In the genomic region with DNA sequence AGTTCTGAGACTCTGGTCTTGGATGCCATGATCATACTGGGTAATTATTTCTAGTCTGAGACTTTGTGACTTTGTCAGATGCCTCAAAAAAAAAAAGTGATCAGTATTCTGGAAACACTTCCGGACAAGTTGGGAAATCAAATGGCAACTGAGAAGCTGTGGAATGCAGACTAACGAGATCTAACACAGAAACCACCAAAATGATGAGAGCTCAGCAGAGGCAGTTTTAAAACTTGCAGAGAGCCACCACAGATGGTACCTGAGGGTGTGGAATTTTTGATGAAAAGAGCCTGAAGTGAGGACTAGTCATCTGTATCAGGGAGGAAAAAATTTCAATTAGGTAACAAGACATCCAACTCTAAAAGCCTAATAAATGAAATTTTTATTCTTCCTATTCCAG, we compare ENCODE assay signal across 1 cellular context.
TF ChIP-seq lines count a peak whose summit lies in the region.

No MANE protein-coding gene starts in this region.

TF ChIP-seq in WTC11, 78 proteins besides CTCF, POLR2A, EP300 and RAD21 (continued from another document):
- no peak for TF ChIP-seq SMAD4 (CRISPR knock-in tag; IDR thresholded peaks at IDR 0.05)
- TF ChIP-seq ZMAT4 (CRISPR knock-in tag; IDR thresholded peaks at IDR 0.05): no peak
- no peak for TF ChIP-seq USF2 (CRISPR knock-in tag; IDR thresholded peaks at IDR 0.05)
- no peak for TF ChIP-seq CREM (CRISPR knock-in tag; IDR thresholded peaks at IDR 0.05)
- TF ChIP-seq FOXP1 (CRISPR knock-in tag; IDR thresholded peaks at IDR 0.05; ENCODE audit: borderline replicate concordance): no peak
- no peak for TF ChIP-seq MYBL2 (CRISPR knock-in tag; IDR thresholded peaks at IDR 0.05)
- TF ChIP-seq, protein P1, sequence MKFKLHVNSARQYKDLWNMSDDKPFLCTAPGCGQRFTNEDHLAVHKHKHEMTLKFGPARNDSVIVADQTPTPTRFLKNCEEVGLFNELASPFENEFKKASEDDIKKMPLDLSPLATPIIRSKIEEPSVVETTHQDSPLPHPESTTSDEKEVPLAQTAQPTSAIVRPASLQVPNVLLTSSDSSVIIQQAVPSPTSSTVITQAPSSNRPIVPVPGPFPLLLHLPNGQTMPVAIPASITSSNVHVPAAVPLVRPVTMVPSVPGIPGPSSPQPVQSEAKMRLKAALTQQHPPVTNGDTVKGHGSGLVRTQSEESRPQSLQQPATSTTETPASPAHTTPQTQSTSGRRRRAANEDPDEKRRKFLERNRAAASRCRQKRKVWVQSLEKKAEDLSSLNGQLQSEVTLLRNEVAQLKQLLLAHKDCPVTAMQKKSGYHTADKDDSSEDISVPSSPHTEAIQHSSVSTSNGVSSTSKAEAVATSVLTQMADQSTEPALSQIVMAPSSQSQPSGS (CRISPR knock-in tag; IDR thresholded peaks at IDR 0.05; ENCODE audit: borderline replicate concordance, low read depth): no peak
- no peak for TF ChIP-seq NFYB (CRISPR knock-in tag; conservative IDR thresholded peaks at IDR 0.05; ENCODE audit: low read depth)
- TF ChIP-seq E2F1 (CRISPR knock-in tag; IDR thresholded peaks at IDR 0.05): no peak
- TF ChIP-seq, protein P2, sequence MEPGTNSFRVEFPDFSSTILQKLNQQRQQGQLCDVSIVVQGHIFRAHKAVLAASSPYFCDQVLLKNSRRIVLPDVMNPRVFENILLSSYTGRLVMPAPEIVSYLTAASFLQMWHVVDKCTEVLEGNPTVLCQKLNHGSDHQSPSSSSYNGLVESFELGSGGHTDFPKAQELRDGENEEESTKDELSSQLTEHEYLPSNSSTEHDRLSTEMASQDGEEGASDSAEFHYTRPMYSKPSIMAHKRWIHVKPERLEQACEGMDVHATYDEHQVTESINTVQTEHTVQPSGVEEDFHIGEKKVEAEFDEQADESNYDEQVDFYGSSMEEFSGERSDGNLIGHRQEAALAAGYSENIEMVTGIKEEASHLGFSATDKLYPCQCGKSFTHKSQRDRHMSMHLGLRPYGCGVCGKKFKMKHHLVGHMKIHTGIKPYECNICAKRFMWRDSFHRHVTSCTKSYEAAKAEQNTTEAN (CRISPR knock-in tag; IDR thresholded peaks at IDR 0.05): no peak
- no peak for TF ChIP-seq GRHL2 (CRISPR knock-in tag; IDR thresholded peaks at IDR 0.05; ENCODE audit: insufficient replicate concordance, severe bottlenecking)
TF ChIP-seq in WTC11: peak in this region for 0.
